6 cellular contexts compared by ENCODE assay signal in the genomic region with DNA sequence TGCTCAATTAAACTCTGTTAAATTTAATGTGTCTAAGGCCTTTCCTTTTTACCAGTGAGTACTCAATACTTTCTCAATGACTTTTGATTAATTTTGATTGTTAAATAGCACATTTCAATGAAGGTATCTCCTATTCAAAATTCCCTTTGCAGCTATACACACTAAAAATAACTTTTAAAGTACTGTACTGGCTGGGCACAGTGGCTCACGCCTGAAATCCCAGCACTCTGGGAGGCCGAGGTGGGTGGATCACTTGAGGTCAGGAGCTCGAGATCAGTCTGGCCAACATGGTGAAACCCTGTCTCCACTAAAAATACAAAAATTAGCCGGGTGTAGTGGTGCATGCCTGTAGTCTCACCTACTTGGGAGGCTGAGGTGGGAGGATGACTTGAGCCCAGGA. TPM values are rescaled to one million over a fixed set of nuclear protein-coding genes. Genes with fewer than 3 reads are reported as not detected.
DNase-seq lines count a peak whose midpoint lies in the region; ATAC-seq and TF ChIP-seq lines count a peak whose summit lies in the region.
"Not testable (repeated sequence)": the region's sequence is repeated elsewhere in the genome, so short reads cannot be mapped to it uniquely, and the experiment has no call there.

No MANE protein-coding gene starts in this region.

- H3K9me3 ChIP-seq in HEK293 (ENCODE audit: control insufficient read depth, insufficient read depth, low read depth, low read length); heart left ventricle; left ventricle myocardium inferior (replicated peaks): not testable (repeated sequence)

- TF ChIP-seq CTCF in HEK293 (tag by site-specific recombination; IDR thresholded peaks at IDR 0.05); heart left ventricle (IDR thresholded peaks at IDR 0.05); left ventricle myocardium inferior (IDR thresholded peaks at IDR 0.05; ENCODE audit: borderline replicate concordance): not testable (repeated sequence)

- intact Hi-C loops in Right ventricle myocardium inferior (cut with DNase I) (loop anchor here (5.0 kb wide), 2 partner anchors 41 to 86 kb away; partner anchors contain the start of genes EVI5 and RPL5), Right ventricle myocardium superior (cut with DNase I) (loop anchor here (10.0 kb wide), 1 partner anchor 69 kb away; no protein-coding TSS in a partner anchor), heart left ventricle (cut with DNase I) (loop anchor here in 4 of 10 donors (5.0 kb wide), 3 partner anchors 36 to 86 kb away; partner anchors contain the start of gene RPL5 (in 1 of the 4)), left ventricle myocardium inferior (cut with micrococcal nuclease) (loop anchor here (5.0 kb wide), 1 partner anchor 71 kb away; no protein-coding TSS in a partner anchor)
- intact Hi-C loops in left ventricle myocardium superior (cut with micrococcal nuclease) = not testable (repeated sequence)

- H3K4me3 ChIP-seq in HEK293 (ENCODE audit: low read depth, low read length); heart left ventricle; left ventricle myocardium inferior: not testable (repeated sequence)

- WGBS in heart left ventricle, 4 donors = 53 to 72% (median 64%) methylated on average over 4 of the region's 4 CpGs

- H3K27ac ChIP-seq in HEK293 (ENCODE audit: extremely low read depth, low read depth, low read length) = not testable (repeated sequence)
- H3K27ac ChIP-seq in heart left ventricle = peak overlapping the region in 1 of 12 donors; percentile 1
- peak overlapping the region; percentile 55 for H3K27ac ChIP-seq in left ventricle myocardium inferior (replicated peaks)

- not testable (repeated sequence) for H3K4me1 ChIP-seq in HEK293 (ENCODE audit: control insufficient read depth, insufficient read depth, low read length)
- peaks cover 0 to 20% (median 7%) of the 10 kb centered on the region in 12 donors for H3K4me1 ChIP-seq in heart left ventricle
- peaks cover 34% of the 10 kb centered on the region for H3K4me1 ChIP-seq in left ventricle myocardium inferior

- not testable (repeated sequence) for TF ChIP-seq POLR2A in heart left ventricle (IDR thresholded peaks at IDR 0.05)

- POLR2A ChIA-PET in HEK293 (lab: Yijun Ruan, JAX) = interaction anchor here (0.6 kb wide), 1 partner anchor 13 kb away, joined by 4 read pairs; no protein-coding TSS in a partner anchor

- CTCF ChIA-PET in HEK293 (lab: Yijun Ruan, JAX) = interaction anchor here (0.7 to 4.2 kb wide), 4 partner anchors 72 to 230 kb away, joined by 4 to 32 read pairs (median 10); partner anchors contain the start of gene RPL5

- ATAC-seq in Right ventricle myocardium inferior = peak; percentile 43
- ATAC-seq in Right ventricle myocardium superior (ENCODE audit: poor library complexity) = peak; percentile 62
- peak; percentile 37 to 52 (median 41) for ATAC-seq in heart left ventricle
- ATAC-seq in left ventricle myocardium superior = peak; percentile 63

- not testable (repeated sequence) for H3K27me3 ChIP-seq in heart left ventricle; left ventricle myocardium inferior (ENCODE audit: low read depth)

- not testable (repeated sequence) for DNase-seq in Right ventricle myocardium inferior (ENCODE audit: missing footprints); Right ventricle myocardium superior; heart left ventricle; left ventricle myocardium inferior; left ventricle myocardium superior

- not testable (repeated sequence) for H3K36me3 ChIP-seq in HEK293 (ENCODE audit: control insufficient read depth in 2 of 2, insufficient read depth in 1 of 2, low read length in 2 of 2); heart left ventricle; left ventricle myocardium inferior

TF ChIP-seq in HEK293, 187 proteins besides CTCF, POLR2A, EP300 and RAD21:
- 0 out of 2 replicates have a peak, but pooled peaks have one; percentile 8 for TF ChIP-seq PRDM1 (tag by site-specific recombination; IDR thresholded peaks at IDR 0.05)

RNA-seq across cellular contexts. Expression of gene EVI5, which starts 38.7 kb away (rescaled TPM):
- total RNA-seq in Right ventricle myocardium inferior (20.0 TPM), Right ventricle myocardium superior (18.9 TPM), heart left ventricle (10 to 100 TPM; 16.7 to 34.6 (median 27.3) TPM), left ventricle myocardium inferior (30.4 TPM), left ventricle myocardium superior (21.2 TPM)
- 10 to 100 TPM in 1 of 2 donors, 1 to 10 TPM in 1; 3.5 to 14.3 TPM for polyA plus RNA-seq in heart left ventricle
